Comparison of ENCODE assay signal across 1 cellular context in the genomic region with DNA sequence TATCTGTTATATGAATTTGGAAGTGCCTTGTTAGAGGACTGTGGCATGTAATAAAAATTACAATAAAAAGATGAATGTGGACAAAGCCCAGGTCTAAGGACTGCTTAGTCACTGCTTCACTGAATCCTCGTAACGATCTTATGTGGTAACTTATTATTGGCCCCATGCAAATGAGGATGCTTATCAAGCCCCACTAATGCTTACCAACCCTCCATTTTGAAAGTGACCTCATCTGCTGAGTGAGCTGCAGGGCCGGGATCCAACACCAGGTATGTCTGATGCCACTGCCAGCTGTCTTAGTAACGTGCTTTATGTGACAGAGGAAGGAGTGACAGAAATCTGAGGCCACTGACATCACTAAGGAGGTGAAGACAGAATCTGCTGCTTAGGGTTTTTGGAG.
TF ChIP-seq lines count a peak whose summit lies in the region.

No MANE protein-coding gene starts in this region.

TF ChIP-seq in K562, 482 proteins besides CTCF, POLR2A, EP300 and RAD21 (continued from another document and continues in another):
- TF ChIP-seq, protein P1, sequence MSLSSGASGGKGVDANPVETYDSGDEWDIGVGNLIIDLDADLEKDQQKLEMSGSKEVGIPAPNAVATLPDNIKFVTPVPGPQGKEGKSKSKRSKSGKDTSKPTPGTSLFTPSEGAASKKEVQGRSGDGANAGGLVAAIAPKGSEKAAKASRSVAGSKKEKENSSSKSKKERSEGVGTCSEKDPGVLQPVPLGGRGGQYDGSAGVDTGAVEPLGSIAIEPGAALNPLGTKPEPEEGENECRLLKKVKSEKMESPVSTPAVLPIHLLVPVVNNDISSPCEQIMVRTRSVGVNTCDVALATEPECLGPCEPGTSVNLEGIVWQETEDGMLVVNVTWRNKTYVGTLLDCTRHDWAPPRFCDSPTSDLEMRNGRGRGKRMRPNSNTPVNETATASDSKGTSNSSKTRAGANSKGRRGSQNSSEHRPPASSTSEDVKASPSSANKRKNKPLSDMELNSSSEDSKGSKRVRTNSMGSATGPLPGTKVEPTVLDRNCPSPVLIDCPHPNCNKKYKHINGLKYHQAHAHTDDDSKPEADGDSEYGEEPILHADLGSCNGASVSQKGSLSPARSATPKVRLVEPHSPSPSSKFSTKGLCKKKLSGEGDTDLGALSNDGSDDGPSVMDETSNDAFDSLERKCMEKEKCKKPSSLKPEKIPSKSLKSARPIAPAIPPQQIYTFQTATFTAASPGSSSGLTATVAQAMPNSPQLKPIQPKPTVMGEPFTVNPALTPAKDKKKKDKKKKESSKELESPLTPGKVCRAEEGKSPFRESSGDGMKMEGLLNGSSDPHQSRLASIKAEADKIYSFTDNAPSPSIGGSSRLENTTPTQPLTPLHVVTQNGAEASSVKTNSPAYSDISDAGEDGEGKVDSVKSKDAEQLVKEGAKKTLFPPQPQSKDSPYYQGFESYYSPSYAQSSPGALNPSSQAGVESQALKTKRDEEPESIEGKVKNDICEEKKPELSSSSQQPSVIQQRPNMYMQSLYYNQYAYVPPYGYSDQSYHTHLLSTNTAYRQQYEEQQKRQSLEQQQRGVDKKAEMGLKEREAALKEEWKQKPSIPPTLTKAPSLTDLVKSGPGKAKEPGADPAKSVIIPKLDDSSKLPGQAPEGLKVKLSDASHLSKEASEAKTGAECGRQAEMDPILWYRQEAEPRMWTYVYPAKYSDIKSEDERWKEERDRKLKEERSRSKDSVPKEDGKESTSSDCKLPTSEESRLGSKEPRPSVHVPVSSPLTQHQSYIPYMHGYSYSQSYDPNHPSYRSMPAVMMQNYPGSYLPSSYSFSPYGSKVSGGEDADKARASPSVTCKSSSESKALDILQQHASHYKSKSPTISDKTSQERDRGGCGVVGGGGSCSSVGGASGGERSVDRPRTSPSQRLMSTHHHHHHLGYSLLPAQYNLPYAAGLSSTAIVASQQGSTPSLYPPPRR (CRISPR knock-in tag; IDR thresholded peaks at IDR 0.05; ENCODE audit: borderline replicate concordance) = no peak
- TF ChIP-seq RBM25 (IDR thresholded peaks at IDR 0.05; ENCODE audit: low read depth, low read length, severe bottlenecking) = no peak
- TF ChIP-seq KDM2B (CRISPR knock-in tag; IDR thresholded peaks at IDR 0.05) = no peak
- no peak for TF ChIP-seq PHF8 (IDR thresholded peaks at IDR 0.05; ENCODE audit: borderline replicate concordance, low read length)
- TF ChIP-seq NBN (IDR thresholded peaks at IDR 0.05; ENCODE audit: low read depth) = no peak
- 0 out of 2 replicates have a peak, but pooled peaks have one; percentile 18 for TF ChIP-seq HDAC2 (IDR thresholded peaks at IDR 0.05)
- no peak for TF ChIP-seq MXI1 (IDR thresholded peaks at IDR 0.05; ENCODE audit: low read depth, low read length)
- TF ChIP-seq ZEB2 (IDR thresholded peaks at IDR 0.05) = peak; percentile 53; the same call in 1 of the 2 replicates
- no peak for TF ChIP-seq ATF1 (CRISPR knock-in tag; IDR thresholded peaks at IDR 0.05)
- TF ChIP-seq ATF1 (tag; IDR thresholded peaks at IDR 0.05) = peak; percentile 50
- TF ChIP-seq CAMTA2 (CRISPR knock-in tag; conservative IDR thresholded peaks at IDR 0.05) = no peak
- no peak for TF ChIP-seq LARP7 (IDR thresholded peaks at IDR 0.05)
- TF ChIP-seq RBBP5 (IDR thresholded peaks at IDR 0.05; ENCODE audit: borderline replicate concordance, insufficient read depth, low read length, poor library complexity, severe bottlenecking) = no peak
- no peak for TF ChIP-seq FOXP1 (CRISPR knock-in tag; IDR thresholded peaks at IDR 0.05)
- TF ChIP-seq ZNF76 (CRISPR knock-in tag; IDR thresholded peaks at IDR 0.05; ENCODE audit: borderline replicate concordance) = no peak
- TF ChIP-seq TBP (optimal IDR thresholded peaks at IDR 0.05; ENCODE audit: low read depth, low read length) = peak; percentile 60
- no peak for TF ChIP-seq ERF (CRISPR knock-in tag; IDR thresholded peaks at IDR 0.05)
- no peak for TF ChIP-seq HMG20A (CRISPR knock-in tag; conservative IDR thresholded peaks at IDR 0.05)
- no peak for TF ChIP-seq TBL1XR1 (IDR thresholded peaks at IDR 0.05; ENCODE audit: low read length in 2 of 2)
- no peak for TF ChIP-seq HLTF (IDR thresholded peaks at IDR 0.05)
- TF ChIP-seq TRIM24 (IDR thresholded peaks at IDR 0.05) = no peak
- TF ChIP-seq ZNF408 (CRISPR knock-in tag; IDR thresholded peaks at IDR 0.05; ENCODE audit: low read depth) = no peak
- no peak for TF ChIP-seq HNRNPK (IDR thresholded peaks at IDR 0.05; ENCODE audit: low read depth, low read length, poor library complexity, severe bottlenecking)
- TF ChIP-seq MEF2D (tag; conservative IDR thresholded peaks at IDR 0.05; ENCODE audit: low read depth) = no peak
- TF ChIP-seq POLR2AphosphoS5 (IDR thresholded peaks at IDR 0.05; ENCODE audit: control insufficient read depth, insufficient read depth, low read depth, low read length) = no peak
- TF ChIP-seq ELF1 (tag; IDR thresholded peaks at IDR 0.05) = 0 out of 2 replicates have a peak, but pooled peaks have one; percentile 21
- peak; percentile 75 for TF ChIP-seq JUN (IDR thresholded peaks at IDR 0.05; ENCODE audit: borderline replicate concordance, low read depth, low read length)
- TF ChIP-seq JUN (CRISPR knock-in tag; IDR thresholded peaks at IDR 0.05; ENCODE audit: borderline replicate concordance) = no peak
- no peak for TF ChIP-seq MECOM (CRISPR knock-in tag; IDR thresholded peaks at IDR 0.05)
- TF ChIP-seq, protein P2, sequence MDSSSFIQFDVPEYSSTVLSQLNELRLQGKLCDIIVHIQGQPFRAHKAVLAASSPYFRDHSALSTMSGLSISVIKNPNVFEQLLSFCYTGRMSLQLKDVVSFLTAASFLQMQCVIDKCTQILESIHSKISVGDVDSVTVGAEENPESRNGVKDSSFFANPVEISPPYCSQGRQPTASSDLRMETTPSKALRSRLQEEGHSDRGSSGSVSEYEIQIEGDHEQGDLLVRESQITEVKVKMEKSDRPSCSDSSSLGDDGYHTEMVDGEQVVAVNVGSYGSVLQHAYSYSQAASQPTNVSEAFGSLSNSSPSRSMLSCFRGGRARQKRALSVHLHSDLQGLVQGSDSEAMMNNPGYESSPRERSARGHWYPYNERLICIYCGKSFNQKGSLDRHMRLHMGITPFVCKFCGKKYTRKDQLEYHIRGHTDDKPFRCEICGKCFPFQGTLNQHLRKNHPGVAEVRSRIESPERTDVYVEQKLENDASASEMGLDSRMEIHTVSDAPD (CRISPR knock-in tag; IDR thresholded peaks at IDR 0.05) = no peak
- TF ChIP-seq CBFA2T2 (conservative IDR thresholded peaks at IDR 0.05) = no peak
- no peak for TF ChIP-seq ZNF217 (CRISPR knock-in tag; IDR thresholded peaks at IDR 0.05)
- TF ChIP-seq TAF9B (IDR thresholded peaks at IDR 0.05; ENCODE audit: partially characterized antibody) = peak; percentile 47
- no peak for TF ChIP-seq ZFP1 (CRISPR knock-in tag; IDR thresholded peaks at IDR 0.05)
- no peak for TF ChIP-seq DDX20 (tag; IDR thresholded peaks at IDR 0.05; ENCODE audit: low read depth)
- TF ChIP-seq, protein P3, sequence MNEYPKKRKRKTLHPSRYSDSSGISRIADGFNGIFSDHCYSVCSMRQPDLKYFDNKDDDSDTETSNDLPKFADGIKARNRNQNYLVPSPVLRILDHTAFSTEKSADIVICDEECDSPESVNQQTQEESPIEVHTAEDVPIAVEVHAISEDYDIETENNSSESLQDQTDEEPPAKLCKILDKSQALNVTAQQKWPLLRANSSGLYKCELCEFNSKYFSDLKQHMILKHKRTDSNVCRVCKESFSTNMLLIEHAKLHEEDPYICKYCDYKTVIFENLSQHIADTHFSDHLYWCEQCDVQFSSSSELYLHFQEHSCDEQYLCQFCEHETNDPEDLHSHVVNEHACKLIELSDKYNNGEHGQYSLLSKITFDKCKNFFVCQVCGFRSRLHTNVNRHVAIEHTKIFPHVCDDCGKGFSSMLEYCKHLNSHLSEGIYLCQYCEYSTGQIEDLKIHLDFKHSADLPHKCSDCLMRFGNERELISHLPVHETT (CRISPR knock-in tag; conservative IDR thresholded peaks at IDR 0.05 in 1 of 2, IDR thresholded peaks at IDR 0.05 in 1 of 2) = no peak
- TF ChIP-seq EP400 (IDR thresholded peaks at IDR 0.05) = peak; percentile 23
- peak; percentile 88 for TF ChIP-seq C11orf30 (IDR thresholded peaks at IDR 0.05; ENCODE audit: low read depth)
- TF ChIP-seq, protein P4, sequence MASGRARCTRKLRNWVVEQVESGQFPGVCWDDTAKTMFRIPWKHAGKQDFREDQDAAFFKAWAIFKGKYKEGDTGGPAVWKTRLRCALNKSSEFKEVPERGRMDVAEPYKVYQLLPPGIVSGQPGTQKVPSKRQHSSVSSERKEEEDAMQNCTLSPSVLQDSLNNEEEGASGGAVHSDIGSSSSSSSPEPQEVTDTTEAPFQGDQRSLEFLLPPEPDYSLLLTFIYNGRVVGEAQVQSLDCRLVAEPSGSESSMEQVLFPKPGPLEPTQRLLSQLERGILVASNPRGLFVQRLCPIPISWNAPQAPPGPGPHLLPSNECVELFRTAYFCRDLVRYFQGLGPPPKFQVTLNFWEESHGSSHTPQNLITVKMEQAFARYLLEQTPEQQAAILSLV (tag; IDR thresholded peaks at IDR 0.05) = no peak
- peak; percentile 24 for TF ChIP-seq TAF1 (IDR thresholded peaks at IDR 0.05; ENCODE audit: control insufficient read depth, extremely low read depth, insufficient read depth, low read length, severe bottlenecking)
- TF ChIP-seq, protein P5, sequence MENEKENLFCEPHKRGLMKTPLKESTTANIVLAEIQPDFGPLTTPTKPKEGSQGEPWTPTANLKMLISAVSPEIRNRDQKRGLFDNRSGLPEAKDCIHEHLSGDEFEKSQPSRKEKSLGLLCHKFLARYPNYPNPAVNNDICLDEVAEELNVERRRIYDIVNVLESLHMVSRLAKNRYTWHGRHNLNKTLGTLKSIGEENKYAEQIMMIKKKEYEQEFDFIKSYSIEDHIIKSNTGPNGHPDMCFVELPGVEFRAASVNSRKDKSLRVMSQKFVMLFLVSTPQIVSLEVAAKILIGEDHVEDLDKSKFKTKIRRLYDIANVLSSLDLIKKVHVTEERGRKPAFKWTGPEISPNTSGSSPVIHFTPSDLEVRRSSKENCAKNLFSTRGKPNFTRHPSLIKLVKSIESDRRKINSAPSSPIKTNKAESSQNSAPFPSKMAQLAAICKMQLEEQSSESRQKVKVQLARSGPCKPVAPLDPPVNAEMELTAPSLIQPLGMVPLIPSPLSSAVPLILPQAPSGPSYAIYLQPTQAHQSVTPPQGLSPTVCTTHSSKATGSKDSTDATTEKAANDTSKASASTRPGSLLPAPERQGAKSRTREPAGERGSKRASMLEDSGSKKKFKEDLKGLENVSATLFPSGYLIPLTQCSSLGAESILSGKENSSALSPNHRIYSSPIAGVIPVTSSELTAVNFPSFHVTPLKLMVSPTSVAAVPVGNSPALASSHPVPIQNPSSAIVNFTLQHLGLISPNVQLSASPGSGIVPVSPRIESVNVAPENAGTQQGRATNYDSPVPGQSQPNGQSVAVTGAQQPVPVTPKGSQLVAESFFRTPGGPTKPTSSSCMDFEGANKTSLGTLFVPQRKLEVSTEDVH (IDR thresholded peaks at IDR 0.05; ENCODE audit: low read depth, partially characterized antibody) = no peak
- no peak for TF ChIP-seq JUNB (CRISPR knock-in tag; conservative IDR thresholded peaks at IDR 0.05)
- TF ChIP-seq, protein P6, sequence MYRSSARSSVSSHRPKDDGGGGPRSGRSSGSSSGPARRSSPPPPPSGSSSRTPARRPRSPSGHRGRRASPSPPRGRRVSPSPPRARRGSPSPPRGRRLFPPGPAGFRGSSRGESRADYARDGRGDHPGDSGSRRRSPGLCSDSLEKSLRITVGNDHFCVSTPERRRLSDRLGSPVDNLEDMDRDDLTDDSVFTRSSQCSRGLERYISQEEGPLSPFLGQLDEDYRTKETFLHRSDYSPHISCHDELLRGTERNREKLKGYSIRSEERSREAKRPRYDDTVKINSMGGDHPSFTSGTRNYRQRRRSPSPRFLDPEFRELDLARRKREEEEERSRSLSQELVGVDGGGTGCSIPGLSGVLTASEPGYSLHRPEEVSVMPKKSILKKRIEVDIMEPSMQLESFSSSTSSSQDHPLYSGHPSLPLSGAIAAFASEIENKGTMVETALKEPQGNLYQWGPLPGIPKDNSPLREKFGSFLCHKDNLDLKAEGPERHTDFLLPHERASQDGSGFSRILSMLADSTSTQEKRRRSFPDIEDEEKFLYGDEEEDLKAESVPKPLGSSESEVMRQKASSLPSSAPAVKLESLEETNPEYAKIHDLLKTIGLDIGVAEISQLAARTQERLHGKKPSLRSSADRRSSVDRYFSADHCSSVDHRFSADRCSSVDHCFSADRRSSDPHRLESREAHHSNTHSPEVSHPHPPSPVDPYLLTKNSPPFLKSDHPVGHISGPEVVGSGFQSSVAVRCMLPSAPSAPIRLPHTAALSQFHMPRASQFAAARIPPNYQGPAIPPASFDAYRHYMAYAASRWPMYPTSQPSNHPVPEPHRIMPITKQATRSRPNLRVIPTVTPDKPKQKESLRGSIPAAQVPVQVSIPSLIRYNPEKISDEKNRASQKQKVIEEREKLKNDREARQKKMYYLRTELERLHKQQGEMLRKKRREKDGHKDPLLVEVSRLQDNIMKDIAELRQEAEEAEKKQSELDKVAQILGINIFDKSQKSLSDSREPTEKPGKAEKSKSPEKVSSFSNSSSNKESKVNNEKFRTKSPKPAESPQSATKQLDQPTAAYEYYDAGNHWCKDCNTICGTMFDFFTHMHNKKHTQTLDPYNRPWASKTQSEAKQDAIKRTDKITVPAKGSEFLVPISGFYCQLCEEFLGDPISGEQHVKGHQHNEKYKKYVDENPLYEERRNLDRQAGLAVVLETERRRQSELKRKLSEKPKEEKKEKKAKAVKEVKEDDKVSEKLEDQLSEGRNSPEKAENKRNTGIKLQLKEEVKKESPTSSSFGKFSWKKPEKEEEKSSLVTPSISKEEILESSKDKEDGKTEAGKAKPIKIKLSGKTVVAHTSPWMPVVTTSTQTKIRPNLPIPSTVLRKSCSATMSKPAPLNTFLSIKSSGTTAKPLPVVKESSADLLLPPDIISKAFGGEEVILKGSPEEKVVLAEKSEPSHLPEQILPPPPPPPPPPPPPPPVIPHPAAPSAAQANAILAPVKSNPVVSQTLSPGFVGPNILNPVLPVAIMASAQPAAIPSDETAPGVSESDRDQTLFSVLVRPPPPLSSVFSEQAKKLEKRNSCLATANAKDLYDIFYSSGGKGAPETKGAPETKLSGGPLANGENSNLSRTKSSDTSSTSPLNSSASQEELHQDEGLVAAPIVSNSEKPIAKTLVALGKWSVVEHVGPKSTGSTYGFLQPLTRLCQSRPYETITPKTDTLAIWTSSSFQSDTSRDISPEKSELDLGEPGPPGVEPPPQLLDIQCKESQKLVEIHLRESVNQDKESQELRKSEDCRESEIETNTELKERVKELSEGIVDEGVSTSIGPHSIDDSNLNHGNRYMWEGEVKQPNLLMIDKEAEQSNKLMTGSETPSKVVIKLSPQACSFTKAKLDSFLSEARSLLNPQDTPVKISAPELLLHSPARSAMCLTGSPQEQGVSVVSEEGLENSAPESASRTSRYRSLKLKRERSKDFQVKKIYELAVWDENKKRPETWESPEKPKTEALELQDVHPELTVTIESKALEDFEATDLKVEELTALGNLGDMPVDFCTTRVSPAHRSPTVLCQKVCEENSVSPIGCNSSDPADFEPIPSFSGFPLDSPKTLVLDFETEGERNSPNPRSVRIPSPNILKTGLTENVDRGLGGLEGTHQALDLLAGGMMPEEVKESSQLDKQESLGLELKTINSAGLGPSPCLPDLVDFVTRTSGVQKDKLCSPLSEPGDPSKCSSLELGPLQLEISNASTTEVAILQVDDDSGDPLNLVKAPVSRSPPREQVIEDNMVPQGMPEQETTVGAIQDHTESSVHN (IDR thresholded peaks at IDR 0.05; ENCODE audit: borderline replicate concordance in 1 of 2, low read depth in 1 of 2) = peak in 1 of 2 experiments; percentile 68; a peak in 2 of 4 replicates
